ENCODE assay signal across 8 cellular contexts in genomic region chr6:159989882-159990480, GRCh38. TPM values are rescaled to one million over a fixed set of nuclear protein-coding genes. Genes with fewer than 3 reads are reported as not detected.
DNase-seq lines count a peak whose midpoint lies in the region; ATAC-seq and TF ChIP-seq lines count a peak whose summit lies in the region.

No MANE protein-coding gene starts in this region.

- peaks cover 21% of the 10 kb centered on the region; the same call in 1 of the 2 replicates for H3K79me2 ChIP-seq in OCI-LY7 (ENCODE audit: insufficient read depth, low read depth, low read length)

- DNase-seq in SKM-1 treated with dmso at 0.1 percent for 144 hours (lab: John Stamatoyannopoulos, UW; ENCODE audit: unreplicated experiment) (peak; percentile 56), MG63 (no peak), NCI-H2081 treated with DMSO at 0.1 percent for 48 hours (lab: John Stamatoyannopoulos, UW) (no peak), C1 segment of cervical spinal cord (lab: John Stamatoyannopoulos, UW) (no peak), OCI-LY7 (ENCODE audit: low spot score) (no peak)

- no peaks in the 10 kb centered on the region for H3K27me3 ChIP-seq in neutrophil
- H3K27me3 ChIP-seq in MG63, result no peaks in the 10 kb centered on the region

- peaks cover 32% of the 10 kb centered on the region for H3K36me3 ChIP-seq in neutrophil
- peaks cover 20% of the 10 kb centered on the region for H3K36me3 ChIP-seq in MG63
- peaks cover 17% of the 10 kb centered on the region; the same call in 1 of the 2 replicates for H3K36me3 ChIP-seq in OCI-LY7 (ENCODE audit: insufficient read depth, low read length)

- POLR2A ChIA-PET in OCI-LY7 (lab: Charles Lee), result interaction anchor here (0.6 to 2.4 kb wide), 4 partner anchors 8 to 25 kb away, joined by 3 to 6 read pairs (median 4); no protein-coding TSS in a partner anchor

- CTCF ChIA-PET in OCI-LY7 (lab: Charles Lee; ENCODE audit: unreplicated experiment), result no interaction called here

- H2AFZ ChIP-seq in OCI-LY7 (ENCODE audit: low read length), result no peak overlapping the region

- no peak for TF ChIP-seq CTCF in neutrophil (IDR thresholded peaks at IDR 0.05)
- no peak for TF ChIP-seq CTCF in OCI-LY7 (conservative IDR thresholded peaks at IDR 0.05; ENCODE audit: low read length)

- no peaks in the 10 kb centered on the region for H3K9me3 ChIP-seq in neutrophil
- no peaks in the 10 kb centered on the region for H3K9me3 ChIP-seq in MG63
- no peaks in the 10 kb centered on the region for H3K9me3 ChIP-seq in OCI-LY7 (ENCODE audit: low read length)

- H3K4me3 ChIP-seq in neutrophil (ENCODE audit: low read depth in 1 of 2, low read length in 1 of 2), result peak overlapping the region; percentile 19 to 35
- H3K4me3 ChIP-seq in MG63, result no peak overlapping the region
- H3K4me3 ChIP-seq in OCI-LY7 (ENCODE audit: low read depth, low read length, poor library complexity, severe bottlenecking), result no peak overlapping the region

- intact Hi-C loops in OCI-LY7 (cut with micrococcal nuclease; ENCODE audit: unreplicated experiment), result loop anchor here (2.0 kb wide), 1 partner anchor 47 kb away; no protein-coding TSS in a partner anchor

- H3K4me2 ChIP-seq in OCI-LY7 (ENCODE audit: low read length), result no peak overlapping the region

- no peaks in the 10 kb centered on the region for H3K9me2 ChIP-seq in OCI-LY7 (ENCODE audit: insufficient read depth, low read length)

- ATAC-seq in GM19043 (IDR thresholded peaks at IDR 0.05; ENCODE audit: low read depth, unreplicated experiment) (peak; percentile 81), HG02943 (IDR thresholded peaks at IDR 0.05; ENCODE audit: low read depth, unreplicated experiment) (peak; percentile 69)

- peak overlapping the region; percentile 67 for H3K27ac ChIP-seq in neutrophil
- no peak overlapping the region for H3K27ac ChIP-seq in OCI-LY7 (ENCODE audit: low read depth, low read length, poor library complexity, severe bottlenecking)

- no TSS peak for BruUV-seq in OCI-LY7 (replicated peaks; lab: Mats Ljungman, UMichigan)

- no peaks in the 10 kb centered on the region for H4K20me1 ChIP-seq in OCI-LY7 (ENCODE audit: insufficient read depth, low read length)

- H3K4me1 ChIP-seq in neutrophil (ENCODE audit: control insufficient read depth in 1 of 2, insufficient read depth in 1 of 2, low read depth in 1 of 2, low read length in 1 of 2) (peaks cover 69 to 84% of the 10 kb centered on the region in 2 experiments), OCI-LY7 (ENCODE audit: insufficient read depth, low read length, poor library complexity, severe bottlenecking) (no peaks in the 10 kb centered on the region)

RNA-seq across cellular contexts. Expression of gene IGF2R, which starts 21.1 kb away (rescaled TPM):
- total RNA-seq in MG63 (2014; rRNA removed; shearing (Covaris generic); ENCODE audit: low replicate concordance), result 33.4 and 35.9 TPM in 2 replicates
- 17.9 and 19.3 TPM in 2 replicates for total RNA-seq in OCI-LY7 (2014; rRNA removed; shearing (Covaris generic))
- 33.8 and 37.6 TPM in 2 replicates for total RNA-seq in OCI-LY7 (2022)

Comparison
In these comparisons a context has a peak if more than half of its experiments do, and no peak if none do; other contexts are left out.
1. H3K4me3 ChIP-seq: peak in neutrophil (2 of 2); none in MG63 (single experiment) and OCI-LY7 (single experiment).